12 cellular contexts compared by ENCODE assay signal in genomic region chr13:44903596-44903995, GRCh38.
DNase-seq lines count a peak whose midpoint lies in the region; ATAC-seq and TF ChIP-seq lines count a peak whose summit lies in the region.
"Had no signal": no experiment of that assay in that cellular context is flagged by ENCODE, and none has a peak within 500 bp of the region (broad histone marks: within the 10 kb centered on the region; RNA-seq: fewer than 3 reads in every experiment).

No MANE protein-coding gene starts in this region.

- no peak overlapping the region for H3K4me3 ChIP-seq in duodenal mucosa (ENCODE audit: low read depth in 1 of 2, low read length in 2 of 2)
- no peak overlapping the region for H3K4me3 ChIP-seq in lower lobe of right lung
- H3K4me3 ChIP-seq in stomach: no peak overlapping the region

- no peaks in the 10 kb centered on the region for H3K9me3 Mint-ChIP-seq in HFFc6
- H3K9me3 Mint-ChIP-seq: activated naive CD4-positive, alpha-beta T cell treated with anti-CD3 and anti-CD28 coated beads, Interleukin-2, amount 50 U/mL, for 24 hours had no signal

- peak; percentile 88 for DNase-seq in HFFc6
- DNase-seq in lower lobe of right lung: peak; percentile 57
- DNase-seq in stomach: peak; percentile 58
- DNase-seq in HT-29 (ENCODE audit: low spot score): no peak
- DNase-seq in SK-N-DZ (ENCODE audit: low spot score): no peak
- DNase-seq: GF-D8 had no signal

- TF ChIP-seq POLR2A in stomach (IDR thresholded peaks at IDR 0.05): no peak

- H3K36me3 Mint-ChIP-seq in HFFc6 (ENCODE audit: low read depth): peaks cover 7% of the 10 kb centered on the region; the same call in 1 of the 2 replicates

- 36 to 62% (median 53%) methylated on average over 4 of the region's 4 CpGs for WGBS in stomach, 5 donors

- peak; percentile 69 for TF ChIP-seq EP300 in stomach (IDR thresholded peaks at IDR 0.05)

- H3K36me3 ChIP-seq in duodenal mucosa (ENCODE audit: control insufficient read depth in 1 of 2, insufficient read depth in 2 of 2, low read length in 2 of 2): no peaks in the 10 kb centered on the region
- no peaks in the 10 kb centered on the region for H3K36me3 ChIP-seq in lower lobe of right lung
- no peaks in the 10 kb centered on the region for H3K36me3 ChIP-seq in stomach

- H3K27ac Mint-ChIP-seq in HFFc6: peak overlapping the region; percentile 95
- H3K27ac Mint-ChIP-seq: activated naive CD4-positive, alpha-beta T cell treated with anti-CD3 and anti-CD28 coated beads, Interleukin-2, amount 50 U/mL, for 24 hours; memory B cell; stimulated activated naive CD8-positive, alpha-beta T cell treated with anti-CD3 and anti-CD28 coated beads, Interleukin-15, Interleukin-2, amounts not matched to agents 100 ng/mL and 50 ng/mL, for 24 hours had no signal

- H3K27ac ChIP-seq in duodenal mucosa (ENCODE audit: low read depth, low read length) (peak overlapping the region; percentile 60), lower lobe of right lung (peak overlapping the region; percentile 77), stomach (peak overlapping the region in 4 of 5 donors; percentile 67 to 89 (median 72))

- H3K9me3 ChIP-seq in duodenal mucosa (ENCODE audit: control insufficient read depth in 1 of 2, low read length in 2 of 2): no peaks in the 10 kb centered on the region
- H3K9me3 ChIP-seq in lower lobe of right lung: no peaks in the 10 kb centered on the region
- H3K9me3 ChIP-seq in stomach: no peaks in the 10 kb centered on the region

- peak overlapping the region; percentile 40 for H3K4me3 Mint-ChIP-seq in HFFc6
- H3K4me3 Mint-ChIP-seq: activated naive CD4-positive, alpha-beta T cell treated with anti-CD3 and anti-CD28 coated beads, Interleukin-2, amount 50 U/mL, for 24 hours; memory B cell; stimulated activated naive CD8-positive, alpha-beta T cell treated with anti-CD3 and anti-CD28 coated beads, Interleukin-15, Interleukin-2, amounts not matched to agents 100 ng/mL and 50 ng/mL, for 24 hours had no signal

- peaks cover 3% of the 10 kb centered on the region for H3K27me3 Mint-ChIP-seq in HFFc6 (ENCODE audit: insufficient read depth)

- no peaks in the 10 kb centered on the region for H3K27me3 ChIP-seq in duodenal mucosa (ENCODE audit: control insufficient read depth in 1 of 2, insufficient read depth in 2 of 2, low read length in 2 of 2)
- no peaks in the 10 kb centered on the region for H3K27me3 ChIP-seq in lower lobe of right lung (ENCODE audit: low read depth)
- H3K27me3 ChIP-seq in stomach: no peaks in the 10 kb centered on the region

- TF ChIP-seq CTCF in HFFc6 (IDR thresholded peaks at IDR 0.05): no peak
- no peak for TF ChIP-seq CTCF in lower lobe of right lung (IDR thresholded peaks at IDR 0.05)
- TF ChIP-seq CTCF in stomach (IDR thresholded peaks at IDR 0.05): no peak

- ATAC-seq in lower lobe of right lung (peak; percentile 72 to 79), HG02973 (IDR thresholded peaks at IDR 0.05; ENCODE audit: unreplicated experiment) (no peak), GM19023 (IDR thresholded peaks at IDR 0.05; ENCODE audit: unreplicated experiment) (no peak)

- H3K4me1 Mint-ChIP-seq in HFFc6 (ENCODE audit: low read depth): peaks cover 46% of the 10 kb centered on the region
- H3K4me1 Mint-ChIP-seq: activated naive CD4-positive, alpha-beta T cell treated with anti-CD3 and anti-CD28 coated beads, Interleukin-2, amount 50 U/mL, for 24 hours; memory B cell had no signal

- H3K9ac ChIP-seq in duodenal mucosa (ENCODE audit: low read depth in 1 of 2, low read length in 2 of 2): no peak overlapping the region

- H3K4me1 ChIP-seq in duodenal mucosa (ENCODE audit: control insufficient read depth in 1 of 2, insufficient read depth in 2 of 2, low read length in 2 of 2) (peaks cover 0 to 17% of the 10 kb centered on the region in 2 donors), lower lobe of right lung (no peaks in the 10 kb centered on the region), stomach (peaks cover 25 to 49% (median 42%) of the 10 kb centered on the region in 4 donors)

- intact Hi-C loops in lower lobe of right lung (cut with DNase I): no loop called here
- intact Hi-C loops in stomach (cut with DNase I; ENCODE audit: low total_unique reads): loop anchor here (10.0 kb wide), 1 partner anchor 61 kb away; no protein-coding TSS in a partner anchor

Comparison
In these comparisons a context has a peak if more than half of its experiments do, and no peak if none do; other contexts are left out.
1. DNase-seq: peak in HFFc6 (single experiment), lower lobe of right lung (single experiment) and stomach (single experiment); none in HT-29 (single experiment) and SK-N-DZ (single experiment).
2. ATAC-seq: peak in lower lobe of right lung (2 of 2); none in HG02973 (single experiment) and GM19023 (single experiment).
3. Peak in every context shown above with its lines, with median percentiles within 50 percentile points of each other: H3K27ac ChIP-seq.